Comparison of ENCODE assay signal across 24 cellular contexts in the genomic region with DNA sequence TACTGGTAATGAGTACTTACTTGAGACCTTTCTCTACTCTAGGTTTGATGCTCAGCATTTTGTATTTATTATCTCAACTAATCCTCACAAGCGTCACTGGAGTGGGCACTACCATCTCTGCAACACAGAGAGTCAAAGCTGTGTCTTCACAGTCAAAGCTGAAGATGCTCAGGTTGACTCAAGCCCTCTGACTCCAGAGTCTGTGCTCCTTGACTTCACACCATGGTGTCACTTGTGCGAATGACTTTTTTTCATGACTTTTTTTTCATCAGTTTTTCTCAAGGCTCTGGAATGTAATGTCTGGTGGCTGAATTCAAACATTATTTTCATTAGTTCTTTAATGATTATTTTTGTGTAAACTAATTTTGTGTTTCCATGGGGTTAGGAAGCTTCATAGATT.
DNase-seq lines count a peak whose midpoint lies in the region; ATAC-seq and TF ChIP-seq lines count a peak whose summit lies in the region.
"Had no signal": no experiment of that assay in that cellular context is flagged by ENCODE, and none has a peak within 500 bp of the region (broad histone marks: within the 10 kb centered on the region; RNA-seq: fewer than 3 reads in every experiment).

No MANE protein-coding gene starts in this region.

- H3K36me3 ChIP-seq in right atrium auricular region = no peaks in the 10 kb centered on the region
- H3K36me3 ChIP-seq: BLaER1 had no signal

- H3K4me3 Mint-ChIP-seq in activated naive CD4-positive, alpha-beta T cell treated with anti-CD3 and anti-CD28 coated beads for 36 hours = peak overlapping the region; percentile 64
- H3K4me3 Mint-ChIP-seq in activated CD4-positive, alpha-beta memory T cell treated with anti-CD3 and anti-CD28 coated beads for 36 hours = peak overlapping the region; percentile 68
- peak overlapping the region; percentile 82 for H3K4me3 Mint-ChIP-seq in central memory CD8-positive, alpha-beta T cell
- H3K4me3 Mint-ChIP-seq: type B pancreatic cell had no signal

- TF ChIP-seq CTCF in right atrium auricular region (IDR thresholded peaks at IDR 0.05) = no peak

- peaks cover 13% of the 10 kb centered on the region for H3K4me1 Mint-ChIP-seq in activated naive CD4-positive, alpha-beta T cell treated with anti-CD3 and anti-CD28 coated beads for 36 hours (ENCODE audit: low read depth)
- H3K4me1 Mint-ChIP-seq in activated CD4-positive, alpha-beta memory T cell treated with anti-CD3 and anti-CD28 coated beads for 36 hours (ENCODE audit: low read depth) = peaks cover 7% of the 10 kb centered on the region
- no peaks in the 10 kb centered on the region for H3K4me1 Mint-ChIP-seq in central memory CD8-positive, alpha-beta T cell

- intact Hi-C loops in activated naive CD4-positive, alpha-beta T cell treated with anti-CD3 and anti-CD28 coated beads for 36 hours (cut with micrococcal nuclease) = loop anchor here (5.0 kb wide), 1 partner anchor 42 kb away; no protein-coding TSS in a partner anchor
- intact Hi-C loops in activated CD4-positive, alpha-beta memory T cell treated with anti-CD3 and anti-CD28 coated beads for 36 hours (cut with micrococcal nuclease) = no loop called here

- H3K9me3 ChIP-seq in right atrium auricular region = no peaks in the 10 kb centered on the region
- H3K9me3 ChIP-seq: body of pancreas, psoas muscle had no signal

- no peaks in the 10 kb centered on the region for H3K4me1 ChIP-seq in right atrium auricular region
- H3K4me1 ChIP-seq: body of pancreas, psoas muscle had no signal

- CTCF ChIA-PET in activated naive CD4-positive, alpha-beta T cell treated with anti-CD3 and anti-CD28 coated beads for 36 hours (lab: Charles Lee) = no interaction called here
- CTCF ChIA-PET in activated CD4-positive, alpha-beta memory T cell treated with anti-CD3 and anti-CD28 coated beads for 36 hours (lab: Charles Lee) = no interaction called here

- H3K4me3 ChIP-seq in right atrium auricular region = no peak overlapping the region
- H3K4me3 ChIP-seq: BLaER1, body of pancreas, dorsolateral prefrontal cortex, psoas muscle had no signal

- no peak overlapping the region for H3K27ac ChIP-seq in right atrium auricular region
- H3K27ac ChIP-seq: BLaER1, body of pancreas, dorsolateral prefrontal cortex, psoas muscle had no signal

- H3K27me3 Mint-ChIP-seq in activated naive CD4-positive, alpha-beta T cell treated with anti-CD3 and anti-CD28 coated beads for 36 hours (ENCODE audit: low read depth) = no peaks in the 10 kb centered on the region
- H3K27me3 Mint-ChIP-seq in activated CD4-positive, alpha-beta memory T cell treated with anti-CD3 and anti-CD28 coated beads for 36 hours = no peaks in the 10 kb centered on the region
- H3K27me3 Mint-ChIP-seq in central memory CD8-positive, alpha-beta T cell = no peaks in the 10 kb centered on the region

- peak; percentile 31 for DNase-seq in activated naive CD4-positive, alpha-beta T cell treated with anti-CD3 and anti-CD28 coated beads for 36 hours
- no peak for DNase-seq in activated naive CD4-positive, alpha-beta T cell treated with Interleukin-2 at 50 U/mL for 16 hours
- DNase-seq in activated CD4-positive, alpha-beta memory T cell treated with anti-CD3 and anti-CD28 coated beads for 36 hours = peak; percentile 40
- no peak for DNase-seq in central memory CD8-positive, alpha-beta T cell (ENCODE audit: low spot score in 2 of 2)
- no peak for DNase-seq in stimulated activated naive CD8-positive, alpha-beta T cell treated with anti-CD3 and anti-CD28 coated beads, Interleukin-15, Interleukin-2, amounts not matched to agents 100 U/mL and 50 U/mL, for 24 hours
- DNase-seq in NAMALWA (ENCODE audit: low spot score) = no peak
- DNase-seq in right atrium auricular region (ENCODE audit: low spot score) = no peak
- DNase-seq: ACHN; activated CD4-positive, alpha-beta T cell treated with anti-CD3 and anti-CD28 coated beads, Interleukin-2, amount 50 U/mL, for 4 hours; body of pancreas; cerebellar nuclear complex; DMS79; dorsolateral prefrontal cortex; GDM1; HCEC 1CT; hypothalamus; NCI-H2029; NCI-H524 treated with DMSO at 0.1 percent for 48 hours; psoas muscle; Right ventricle myocardium superior; stimulated activated CD8-positive, alpha-beta memory T cell treated with anti-CD3 and anti-CD28 coated beads, Interleukin-4, amount 100 ng/mL, for 48 hours had no signal

- no peaks in the 10 kb centered on the region for H3K27me3 ChIP-seq in right atrium auricular region
- H3K27me3 ChIP-seq: BLaER1, body of pancreas, dorsolateral prefrontal cortex had no signal

- no peaks in the 10 kb centered on the region for H3K9me3 Mint-ChIP-seq in activated naive CD4-positive, alpha-beta T cell treated with anti-CD3 and anti-CD28 coated beads for 36 hours
- no peaks in the 10 kb centered on the region for H3K9me3 Mint-ChIP-seq in activated CD4-positive, alpha-beta memory T cell treated with anti-CD3 and anti-CD28 coated beads for 36 hours
- no peaks in the 10 kb centered on the region for H3K9me3 Mint-ChIP-seq in central memory CD8-positive, alpha-beta T cell
- H3K9me3 Mint-ChIP-seq: type B pancreatic cell had no signal

- peak; percentile 24 for ATAC-seq in central memory CD8-positive, alpha-beta T cell (replicated peaks; ENCODE audit: extremely low read depth, poor library complexity, severe bottlenecking)
- ATAC-seq in stimulated activated naive CD8-positive, alpha-beta T cell treated with anti-CD3 and anti-CD28 coated beads, Interleukin-15, Interleukin-2, amounts not matched to agents 100 U/mL and 50 U/mL, for 24 hours = peak; percentile 64
- ATAC-seq in GM21619 (IDR thresholded peaks at IDR 0.05; ENCODE audit: unreplicated experiment) = no peak
- ATAC-seq: body of pancreas, psoas muscle had no signal

- no peaks in the 10 kb centered on the region for H3K36me3 Mint-ChIP-seq in activated naive CD4-positive, alpha-beta T cell treated with anti-CD3 and anti-CD28 coated beads for 36 hours (ENCODE audit: low read depth)
- no peaks in the 10 kb centered on the region for H3K36me3 Mint-ChIP-seq in activated CD4-positive, alpha-beta memory T cell treated with anti-CD3 and anti-CD28 coated beads for 36 hours
- H3K36me3 Mint-ChIP-seq in central memory CD8-positive, alpha-beta T cell (ENCODE audit: insufficient read depth) = peaks cover 12% of the 10 kb centered on the region
- H3K36me3 Mint-ChIP-seq: type B pancreatic cell had no signal

- H3K27ac Mint-ChIP-seq in activated naive CD4-positive, alpha-beta T cell treated with anti-CD3 and anti-CD28 coated beads for 36 hours = peak overlapping the region; percentile 53
- peak overlapping the region; percentile 56 for H3K27ac Mint-ChIP-seq in activated CD4-positive, alpha-beta memory T cell treated with anti-CD3 and anti-CD28 coated beads for 36 hours
- peak overlapping the region; percentile 96 for H3K27ac Mint-ChIP-seq in central memory CD8-positive, alpha-beta T cell (ENCODE audit: low read depth)
- H3K27ac Mint-ChIP-seq: type B pancreatic cell had no signal

- POLR2A ChIA-PET in activated CD4-positive, alpha-beta memory T cell treated with anti-CD3 and anti-CD28 coated beads for 36 hours (lab: Charles Lee) = no interaction called here

Comparison
In these comparisons a context has a peak if more than half of its experiments do, and no peak if none do; other contexts are left out.
1. DNase-seq: peak in activated naive CD4-positive, alpha-beta T cell treated with anti-CD3 and anti-CD28 coated beads for 36 hours (single experiment) and activated CD4-positive, alpha-beta memory T cell treated with anti-CD3 and anti-CD28 coated beads for 36 hours (single experiment); none in activated naive CD4-positive, alpha-beta T cell treated with Interleukin-2 at 50 U/mL for 16 hours (single experiment), central memory CD8-positive, alpha-beta T cell (0 of 2), stimulated activated naive CD8-positive, alpha-beta T cell treated with anti-CD3 and anti-CD28 coated beads, Interleukin-15, Interleukin-2, amounts not matched to agents 100 U/mL and 50 U/mL, for 24 hours (single experiment), NAMALWA (single experiment) and right atrium auricular region (single experiment).
2. Peak in every context shown above with its lines, with median percentiles within 50 percentile points of each other: H3K27ac Mint-ChIP-seq and H3K4me3 Mint-ChIP-seq.